Comparison of ENCODE assay signal across 1 cellular context in the genomic region with DNA sequence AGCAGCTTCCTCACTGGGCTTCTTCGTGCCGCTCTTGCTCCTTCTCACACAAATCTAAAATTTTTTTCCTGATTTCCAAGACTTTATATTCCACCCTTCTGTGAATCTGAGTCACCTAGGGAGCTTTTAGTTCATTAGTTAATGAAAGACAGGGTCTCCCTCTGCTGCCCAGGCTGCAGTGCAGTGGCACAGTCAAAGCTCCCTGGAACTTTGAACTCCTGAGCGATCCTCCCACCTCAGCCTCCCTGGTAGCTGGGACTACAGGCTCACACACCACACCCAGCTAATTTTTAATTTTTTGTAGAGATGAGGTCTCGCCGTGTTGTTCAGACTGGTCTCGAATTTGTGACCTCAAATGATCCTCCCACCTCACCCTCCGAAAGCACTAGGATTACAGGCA.
TF ChIP-seq lines count a peak whose summit lies in the region.

No MANE protein-coding gene starts in this region.

TF ChIP-seq in GM23338, 12 proteins besides CTCF, POLR2A, EP300 and RAD21 (continued from another document):
- no peak for TF ChIP-seq ZNF114 (CRISPR knock-in tag; IDR thresholded peaks at IDR 0.05)
- no peak for TF ChIP-seq CREB1 (CRISPR knock-in tag; IDR thresholded peaks at IDR 0.05; ENCODE audit: low read depth)
